Comparison of ENCODE assay signal across 1 cellular context in genomic region chr12:6960291-6961277, GRCh38.
TF ChIP-seq lines count a peak whose summit lies in the region.

No MANE protein-coding gene starts in this region.

TF ChIP-seq in GM12878, 131 proteins besides CTCF, POLR2A, EP300 and RAD21 (continued from another document):
- TF ChIP-seq ZNF687 (IDR thresholded peaks at IDR 0.05) (no peak; the same call in 1 of the 2 replicates), NRF1 (conservative IDR thresholded peaks at IDR 0.05; ENCODE audit: low read depth, low read length) (no peak), SMC3 (IDR thresholded peaks at IDR 0.05; ENCODE audit: borderline replicate concordance, low read length) (peak; percentile 64), SUZ12 (IDR thresholded peaks at IDR 0.05; ENCODE audit: unreplicated experiment) (no peak), EED (IDR thresholded peaks at IDR 0.05; ENCODE audit: low read depth) (peak; percentile 58; the same call in 1 of the 2 replicates), POLR2AphosphoS5 (IDR thresholded peaks at IDR 0.05; ENCODE audit: low read length) (peak; percentile 32; the same call in 1 of the 2 replicates), BCLAF1 (IDR thresholded peaks at IDR 0.05) (no peak), FOXM1 (IDR thresholded peaks at IDR 0.05; ENCODE audit: low read depth, low read length) (no peak), FOXK2 (IDR thresholded peaks at IDR 0.05) (no peak), RUNX3 (IDR thresholded peaks at IDR 0.05; ENCODE audit: low read length) (no peak), TCF12 (IDR thresholded peaks at IDR 0.05; ENCODE audit: low read depth, low read length) (no peak), POU2F2 (IDR thresholded peaks at IDR 0.05; ENCODE audit: borderline replicate concordance, low read depth, low read length) (peak; percentile 57; the same call in 2 of the 3 replicates), SREBF1 (IDR thresholded peaks at IDR 0.05; ENCODE audit: low read length) (no peak), KAT2A (conservative IDR thresholded peaks at IDR 0.05; ENCODE audit: control insufficient read depth, low read depth, low read length) (no peak), YY1 (IDR thresholded peaks at IDR 0.05; ENCODE audit: low read depth, low read length) (peak; percentile 60), HDGF (IDR thresholded peaks at IDR 0.05) (no peak), CHD1 (IDR thresholded peaks at IDR 0.05; ENCODE audit: low read depth, low read length) (no peak), IKZF1 (conservative IDR thresholded peaks at IDR 0.05) (peak; percentile 39; the same call in 1 of the 2 replicates), CHD2 (IDR thresholded peaks at IDR 0.05; ENCODE audit: borderline replicate concordance, low read depth, low read length) (0 out of 2 replicates have a peak, but pooled peaks have one; percentile 19), YBX1 (IDR thresholded peaks at IDR 0.05) (no peak), RELB (IDR thresholded peaks at IDR 0.05; ENCODE audit: low read depth) (no peak), BCL3 (IDR thresholded peaks at IDR 0.05; ENCODE audit: borderline replicate concordance, insufficient read depth, low read depth, low read length, poor library complexity, severe bottlenecking) (no peak)
